1 cellular context compared by ENCODE assay signal in genomic region chr4:4248036-4248884, GRCh38.
TF ChIP-seq lines count a peak whose summit lies in the region.

Gene TMEM128 (minus strand): TSS chr4:4248223. CDS start chr4:4248202, 21 bp downstream.

TF ChIP-seq in HEK293, 187 proteins besides CTCF, POLR2A, EP300 and RAD21 (continued from another document):
- no peak for TF ChIP-seq TSHZ1 (tag by site-specific recombination; IDR thresholded peaks at IDR 0.05; ENCODE audit: borderline replicate concordance)
TF ChIP-seq in HEK293: peak in this region for 38.
